1 cellular context compared by ENCODE assay signal in the genomic region with DNA sequence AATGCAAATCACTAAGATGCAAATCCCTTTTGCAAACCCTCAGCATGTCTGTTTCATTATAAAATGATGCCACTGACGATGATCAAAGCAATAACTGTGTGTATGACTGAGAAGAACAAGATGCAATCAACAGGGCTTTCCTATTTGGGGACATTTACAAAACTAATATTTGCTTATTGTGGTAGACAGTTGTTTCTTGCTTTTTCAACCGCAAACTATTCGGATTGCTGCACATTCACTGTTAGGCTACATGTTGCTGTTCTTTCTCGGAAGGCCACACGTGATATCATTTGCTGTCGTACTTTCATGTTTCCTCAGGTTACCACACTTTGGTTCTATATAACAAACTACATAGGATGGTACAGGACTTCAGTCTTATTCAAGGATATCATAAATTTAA.
TF ChIP-seq lines count a peak whose summit lies in the region.

No MANE protein-coding gene starts in this region.

TF ChIP-seq in GM12878, 131 proteins besides CTCF, POLR2A, EP300 and RAD21:
- TF ChIP-seq CBX5 (IDR thresholded peaks at IDR 0.05; ENCODE audit: low read depth) (no peak), TBL1XR1 (IDR thresholded peaks at IDR 0.05; ENCODE audit: low read depth, low read length) (no peak), ZNF207 (IDR thresholded peaks at IDR 0.05; ENCODE audit: borderline replicate concordance) (no peak), TCF3 (IDR thresholded peaks at IDR 0.05; ENCODE audit: borderline replicate concordance, insufficient read depth, low read depth, low read length) (no peak), TCF12 (IDR thresholded peaks at IDR 0.05; ENCODE audit: low read depth, low read length) (no peak), POU2F2 (IDR thresholded peaks at IDR 0.05; ENCODE audit: borderline replicate concordance, low read depth, low read length) (no peak), ZZZ3 (IDR thresholded peaks at IDR 0.05; ENCODE audit: control insufficient read depth, insufficient read length, low read depth) (no peak), PML (IDR thresholded peaks at IDR 0.05; ENCODE audit: low read length) (no peak), STAT3 (IDR thresholded peaks at IDR 0.05; ENCODE audit: low read depth, low read length) (no peak), HDGF (IDR thresholded peaks at IDR 0.05) (no peak), NR2C1 (IDR thresholded peaks at IDR 0.05) (no peak), POLR2AphosphoS5 (IDR thresholded peaks at IDR 0.05; ENCODE audit: low read length) (no peak), CHD4 (IDR thresholded peaks at IDR 0.05) (no peak)
- TF ChIP-seq, protein P1, sequence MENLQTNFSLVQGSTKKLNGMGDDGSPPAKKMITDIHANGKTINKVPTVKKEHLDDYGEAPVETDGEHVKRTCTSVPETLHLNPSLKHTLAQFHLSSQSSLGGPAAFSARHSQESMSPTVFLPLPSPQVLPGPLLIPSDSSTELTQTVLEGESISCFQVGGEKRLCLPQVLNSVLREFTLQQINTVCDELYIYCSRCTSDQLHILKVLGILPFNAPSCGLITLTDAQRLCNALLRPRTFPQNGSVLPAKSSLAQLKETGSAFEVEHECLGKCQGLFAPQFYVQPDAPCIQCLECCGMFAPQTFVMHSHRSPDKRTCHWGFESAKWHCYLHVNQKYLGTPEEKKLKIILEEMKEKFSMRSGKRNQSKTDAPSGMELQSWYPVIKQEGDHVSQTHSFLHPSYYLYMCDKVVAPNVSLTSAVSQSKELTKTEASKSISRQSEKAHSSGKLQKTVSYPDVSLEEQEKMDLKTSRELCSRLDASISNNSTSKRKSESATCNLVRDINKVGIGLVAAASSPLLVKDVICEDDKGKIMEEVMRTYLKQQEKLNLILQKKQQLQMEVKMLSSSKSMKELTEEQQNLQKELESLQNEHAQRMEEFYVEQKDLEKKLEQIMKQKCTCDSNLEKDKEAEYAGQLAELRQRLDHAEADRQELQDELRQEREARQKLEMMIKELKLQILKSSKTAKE (IDR thresholded peaks at IDR 0.05; ENCODE audit: low read depth, poor library complexity, severe bottlenecking), result no peak
- TF ChIP-seq, protein P2, sequence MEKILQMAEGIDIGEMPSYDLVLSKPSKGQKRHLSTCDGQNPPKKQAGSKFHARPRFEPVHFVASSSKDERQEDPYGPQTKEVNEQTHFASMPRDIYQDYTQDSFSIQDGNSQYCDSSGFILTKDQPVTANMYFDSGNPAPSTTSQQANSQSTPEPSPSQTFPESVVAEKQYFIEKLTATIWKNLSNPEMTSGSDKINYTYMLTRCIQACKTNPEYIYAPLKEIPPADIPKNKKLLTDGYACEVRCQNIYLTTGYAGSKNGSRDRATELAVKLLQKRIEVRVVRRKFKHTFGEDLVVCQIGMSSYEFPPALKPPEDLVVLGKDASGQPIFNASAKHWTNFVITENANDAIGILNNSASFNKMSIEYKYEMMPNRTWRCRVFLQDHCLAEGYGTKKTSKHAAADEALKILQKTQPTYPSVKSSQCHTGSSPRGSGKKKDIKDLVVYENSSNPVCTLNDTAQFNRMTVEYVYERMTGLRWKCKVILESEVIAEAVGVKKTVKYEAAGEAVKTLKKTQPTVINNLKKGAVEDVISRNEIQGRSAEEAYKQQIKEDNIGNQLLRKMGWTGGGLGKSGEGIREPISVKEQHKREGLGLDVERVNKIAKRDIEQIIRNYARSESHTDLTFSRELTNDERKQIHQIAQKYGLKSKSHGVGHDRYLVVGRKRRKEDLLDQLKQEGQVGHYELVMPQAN (conservative IDR thresholded peaks at IDR 0.05), result no peak
- TF ChIP-seq, protein P3, sequence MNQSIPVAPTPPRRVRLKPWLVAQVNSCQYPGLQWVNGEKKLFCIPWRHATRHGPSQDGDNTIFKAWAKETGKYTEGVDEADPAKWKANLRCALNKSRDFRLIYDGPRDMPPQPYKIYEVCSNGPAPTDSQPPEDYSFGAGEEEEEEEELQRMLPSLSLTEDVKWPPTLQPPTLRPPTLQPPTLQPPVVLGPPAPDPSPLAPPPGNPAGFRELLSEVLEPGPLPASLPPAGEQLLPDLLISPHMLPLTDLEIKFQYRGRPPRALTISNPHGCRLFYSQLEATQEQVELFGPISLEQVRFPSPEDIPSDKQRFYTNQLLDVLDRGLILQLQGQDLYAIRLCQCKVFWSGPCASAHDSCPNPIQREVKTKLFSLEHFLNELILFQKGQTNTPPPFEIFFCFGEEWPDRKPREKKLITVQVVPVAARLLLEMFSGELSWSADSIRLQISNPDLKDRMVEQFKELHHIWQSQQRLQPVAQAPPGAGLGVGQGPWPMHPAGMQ (IDR thresholded peaks at IDR 0.05; ENCODE audit: borderline replicate concordance), result no peak
- TF ChIP-seq, protein P4, sequence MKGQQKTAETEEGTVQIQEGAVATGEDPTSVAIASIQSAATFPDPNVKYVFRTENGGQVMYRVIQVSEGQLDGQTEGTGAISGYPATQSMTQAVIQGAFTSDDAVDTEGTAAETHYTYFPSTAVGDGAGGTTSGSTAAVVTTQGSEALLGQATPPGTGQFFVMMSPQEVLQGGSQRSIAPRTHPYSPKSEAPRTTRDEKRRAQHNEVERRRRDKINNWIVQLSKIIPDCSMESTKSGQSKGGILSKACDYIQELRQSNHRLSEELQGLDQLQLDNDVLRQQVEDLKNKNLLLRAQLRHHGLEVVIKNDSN (IDR thresholded peaks at IDR 0.05; ENCODE audit: borderline replicate concordance, extremely low read length, insufficient read depth, low read depth, low read length), result no peak
